Comparison of ENCODE assay signal across 7 cellular contexts in the genomic region with DNA sequence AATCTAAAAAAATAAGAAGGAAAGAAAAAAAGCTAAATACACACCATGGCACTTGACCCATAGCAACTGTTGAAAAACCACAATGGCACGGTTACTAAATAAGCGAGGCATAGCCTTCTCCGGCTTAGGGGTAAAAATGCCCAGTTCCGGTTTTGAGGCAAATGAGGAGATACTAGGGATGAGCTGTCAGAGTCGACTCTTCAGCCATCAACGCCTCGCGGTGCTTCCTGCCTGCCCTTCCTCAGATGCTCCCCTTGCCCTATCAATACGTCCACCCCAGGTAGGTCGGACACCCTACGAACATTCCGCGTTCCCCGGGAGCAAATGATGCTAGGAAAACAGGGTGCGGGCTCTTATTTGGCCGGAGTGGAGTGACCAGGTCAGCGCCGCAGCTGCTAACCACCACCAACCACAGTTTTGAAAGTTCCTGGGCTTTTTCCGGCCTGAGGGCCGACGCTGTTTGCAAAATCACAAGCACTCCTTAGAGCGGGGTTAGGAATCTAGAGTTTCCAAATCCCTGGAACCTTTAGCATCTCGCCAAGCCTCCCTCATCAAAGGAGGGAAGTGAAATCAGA. TPM values are rescaled to one million over a fixed set of nuclear protein-coding genes. Genes with fewer than 3 reads are reported as not detected.
DNase-seq lines count a peak whose midpoint lies in the region; ATAC-seq lines count a peak whose summit lies in the region.

No MANE protein-coding gene starts in this region.

- DNase-seq in GM03348 (ENCODE audit: low spot score), result peak; percentile 56
- DNase-seq in ecto neural progenitor cell (ENCODE audit: low spot score), result peak; percentile 72
- DNase-seq in mesenchymal stem cell, result peak; percentile 78
- DNase-seq in ureter (ENCODE audit: low spot score), result peak; percentile 47

- peaks cover 25% of the 10 kb centered on the region for H3K36me3 Mint-ChIP-seq in T-helper 1 cell treated with Interleukin-12 subunit alpha and Interleukin-12 subunit beta and Interleukin-4 antibody, amounts not matched to agents 30 μg/mL and 1 μg/mL, for 36 hours (ENCODE audit: low read depth)

- no peak overlapping the region for H3K18ac ChIP-seq in mesenchymal stem cell (ENCODE audit: low read depth in 1 of 2, low read length in 2 of 2)

- peak overlapping the region; percentile 93 for H2BK120ac ChIP-seq in mesenchymal stem cell (ENCODE audit: low read depth, low read length)

- H3K9me3 Mint-ChIP-seq in T-helper 1 cell treated with Interleukin-12 subunit alpha and Interleukin-12 subunit beta and Interleukin-4 antibody, amounts not matched to agents 30 μg/mL and 1 μg/mL, for 36 hours, result no peaks in the 10 kb centered on the region

- H2AK5ac ChIP-seq in mesenchymal stem cell (ENCODE audit: low read length, severe bottlenecking), result no peak overlapping the region

- H2BK15ac ChIP-seq in mesenchymal stem cell (ENCODE audit: low read depth, poor library complexity, severe bottlenecking), result peak overlapping the region; percentile 38

- H2BK12ac ChIP-seq in mesenchymal stem cell (ENCODE audit: low read length in 2 of 2), result no peak overlapping the region

- H3K4ac ChIP-seq in mesenchymal stem cell (ENCODE audit: low read depth in 1 of 2, low read length in 2 of 2), result no peak overlapping the region

- ATAC-seq in HG03571 (IDR thresholded peaks at IDR 0.05; ENCODE audit: unreplicated experiment) (peak; percentile 15), HG02981 (IDR thresholded peaks at IDR 0.05; ENCODE audit: unreplicated experiment) (no peak)

- H3K4me1 ChIP-seq in mesenchymal stem cell (ENCODE audit: control insufficient read depth, insufficient read depth, low read depth, low read length), result peaks cover 12% of the 10 kb centered on the region

- peaks cover 10 to 36% of the 10 kb centered on the region in 2 experiments for H3K36me3 ChIP-seq in mesenchymal stem cell (ENCODE audit: control insufficient read depth in 1 of 2, insufficient read depth in 2 of 2, low read depth in 1 of 2, low read length in 2 of 2)

- H3K4me3 ChIP-seq in mesenchymal stem cell (ENCODE audit: insufficient read depth in 1 of 2, low read depth in 1 of 2, low read length in 2 of 2), result peak overlapping the region; percentile 93 to 100

- H3K14ac ChIP-seq in mesenchymal stem cell (ENCODE audit: low read length in 2 of 2), result no peak overlapping the region

- peak overlapping the region; percentile 80 for H4K8ac ChIP-seq in mesenchymal stem cell (ENCODE audit: low read length)

- H3K27ac ChIP-seq in mesenchymal stem cell (ENCODE audit: low read length, poor library complexity, severe bottlenecking), result peak overlapping the region; percentile 78

- H3K27me3 Mint-ChIP-seq in T-helper 1 cell treated with Interleukin-12 subunit alpha and Interleukin-12 subunit beta and Interleukin-4 antibody, amounts not matched to agents 30 μg/mL and 1 μg/mL, for 36 hours (ENCODE audit: low read depth), result peaks cover 4% of the 10 kb centered on the region

- H3K23ac ChIP-seq in mesenchymal stem cell (ENCODE audit: low read length in 2 of 2), result peak overlapping the region; percentile 66 to 87

- H3K27me3 ChIP-seq in mesenchymal stem cell (ENCODE audit: control insufficient read depth in 1 of 2, insufficient read depth in 1 of 2, low read length in 2 of 2), result no peaks in the 10 kb centered on the region

- no peaks in the 10 kb centered on the region for H3K9me3 ChIP-seq in mesenchymal stem cell (ENCODE audit: control insufficient read depth, low read length)

- H4K91ac ChIP-seq in mesenchymal stem cell (ENCODE audit: low read length), result no peak overlapping the region

- H3K27ac Mint-ChIP-seq in T-helper 1 cell treated with Interleukin-12 subunit alpha and Interleukin-12 subunit beta and Interleukin-4 antibody, amounts not matched to agents 30 μg/mL and 1 μg/mL, for 36 hours, result peak overlapping the region; percentile 81

- peak overlapping the region; percentile 92 for H3K9ac ChIP-seq in mesenchymal stem cell (ENCODE audit: low read length)

- no peak overlapping the region for H2AFZ ChIP-seq in mesenchymal stem cell (ENCODE audit: low read depth, low read length)

- peak overlapping the region; percentile 66 for H2BK5ac ChIP-seq in mesenchymal stem cell (ENCODE audit: low read depth, low read length, poor library complexity, severe bottlenecking)

- H3K79me1 ChIP-seq in mesenchymal stem cell (replicated peaks; ENCODE audit: low read length, poor library complexity, severe bottlenecking), result peaks cover 17% of the 10 kb centered on the region

- H3K4me3 Mint-ChIP-seq in T-helper 1 cell treated with Interleukin-12 subunit alpha and Interleukin-12 subunit beta and Interleukin-4 antibody, amounts not matched to agents 30 μg/mL and 1 μg/mL, for 36 hours, result peak overlapping the region; percentile 87

- WGBS in mesenchymal stem cell, result 3% methylated on average over 22 of the region's 23 CpGs

- H3K4me1 Mint-ChIP-seq in T-helper 1 cell treated with Interleukin-12 subunit alpha and Interleukin-12 subunit beta and Interleukin-4 antibody, amounts not matched to agents 30 μg/mL and 1 μg/mL, for 36 hours (ENCODE audit: low read depth), result peaks cover 23% of the 10 kb centered on the region

- H3K4me2 ChIP-seq in mesenchymal stem cell (ENCODE audit: low read length, poor library complexity, severe bottlenecking), result peak overlapping the region; percentile 93

RNA-seq across cellular contexts. Expression of a gene that starts 1.2 kb away (rescaled TPM):
- 183 TPM for polyA plus RNA-seq in mesenchymal stem cell (2013, experiment 1 of 2)
- polyA plus RNA-seq in mesenchymal stem cell (2013, experiment 2 of 2), result 189 TPM
- 155 TPM for total RNA-seq in ureter

RNA-seq across cellular contexts. Expression of a gene that starts 22.1 kb away (rescaled TPM):
- polyA plus RNA-seq in mesenchymal stem cell (2013, experiment 1 of 2), result 17.7 TPM
- polyA plus RNA-seq in mesenchymal stem cell (2013, experiment 2 of 2), result 17.6 TPM
- 22.5 TPM for total RNA-seq in ureter

RNA-seq across cellular contexts. Expression of a gene that starts 22.2 kb away (rescaled TPM):
- 51.1 TPM for polyA plus RNA-seq in mesenchymal stem cell (2013, experiment 1 of 2)
- polyA plus RNA-seq in mesenchymal stem cell (2013, experiment 2 of 2), result 56.2 TPM
- total RNA-seq in ureter, result 15.8 TPM

RNA-seq across cellular contexts. Expression of a gene that starts 27.6 kb away (rescaled TPM):
- polyA plus RNA-seq in mesenchymal stem cell (2013, experiment 1 of 2), result 419 TPM
- 417 TPM for polyA plus RNA-seq in mesenchymal stem cell (2013, experiment 2 of 2)
- total RNA-seq in ureter, result 313 TPM

RNA-seq across cellular contexts. Expression of a gene that starts 30.4 kb away (rescaled TPM):
- 718 TPM for polyA plus RNA-seq in mesenchymal stem cell (2013, experiment 1 of 2)
- polyA plus RNA-seq in mesenchymal stem cell (2013, experiment 2 of 2), result 727 TPM
- total RNA-seq in ureter, result 321 TPM
